In the genomic region with DNA sequence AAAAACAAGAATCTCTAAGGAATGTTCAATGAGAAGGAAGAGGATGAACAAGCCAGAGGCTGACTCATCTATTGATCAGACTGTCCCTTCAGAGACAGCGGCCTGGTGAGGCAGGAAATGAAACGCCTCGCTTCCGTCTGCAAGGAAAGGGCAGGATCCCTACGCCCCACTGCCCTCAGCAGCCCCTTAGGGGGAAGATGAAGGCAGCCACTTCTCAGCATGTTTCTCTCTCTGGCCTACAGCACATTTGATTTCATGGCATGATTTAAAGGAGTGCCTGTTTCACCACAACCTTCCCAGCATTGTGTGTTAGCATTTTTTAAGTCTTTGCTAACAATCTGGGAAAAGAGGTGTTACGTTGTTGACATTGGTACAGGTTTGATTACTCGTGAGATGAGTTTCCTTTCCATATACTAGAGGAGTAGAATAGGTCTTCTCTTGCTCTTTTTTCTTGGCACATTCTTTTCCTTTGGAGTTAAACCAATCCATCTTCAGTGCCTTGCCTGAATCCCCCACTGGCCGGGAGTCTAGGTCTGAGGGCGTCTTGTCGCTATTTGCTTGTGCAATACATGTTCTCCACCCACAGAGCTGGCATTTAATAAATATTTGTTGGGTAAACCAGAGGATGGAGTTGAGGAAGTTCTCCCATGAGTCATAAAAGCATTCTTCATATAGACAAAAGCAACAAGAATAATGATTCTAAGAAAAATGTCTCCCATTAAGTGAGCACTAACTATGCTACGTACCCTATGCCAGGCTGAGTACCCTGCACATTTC, we compare ENCODE assay signal across 1 cellular context.
TF ChIP-seq lines count a peak whose summit lies in the region.

No MANE protein-coding gene starts in this region.

TF ChIP-seq in endothelial cell of umbilical vein, 7 proteins besides CTCF, POLR2A, EP300 and RAD21:
- TF ChIP-seq FOS (IDR thresholded peaks at IDR 0.05; ENCODE audit: borderline replicate concordance, insufficient read depth, low read length) (peak; percentile 71), JUN (IDR thresholded peaks at IDR 0.05; ENCODE audit: borderline replicate concordance, insufficient read depth, insufficient read length, low read depth) (no peak)
